In the genomic region with DNA sequence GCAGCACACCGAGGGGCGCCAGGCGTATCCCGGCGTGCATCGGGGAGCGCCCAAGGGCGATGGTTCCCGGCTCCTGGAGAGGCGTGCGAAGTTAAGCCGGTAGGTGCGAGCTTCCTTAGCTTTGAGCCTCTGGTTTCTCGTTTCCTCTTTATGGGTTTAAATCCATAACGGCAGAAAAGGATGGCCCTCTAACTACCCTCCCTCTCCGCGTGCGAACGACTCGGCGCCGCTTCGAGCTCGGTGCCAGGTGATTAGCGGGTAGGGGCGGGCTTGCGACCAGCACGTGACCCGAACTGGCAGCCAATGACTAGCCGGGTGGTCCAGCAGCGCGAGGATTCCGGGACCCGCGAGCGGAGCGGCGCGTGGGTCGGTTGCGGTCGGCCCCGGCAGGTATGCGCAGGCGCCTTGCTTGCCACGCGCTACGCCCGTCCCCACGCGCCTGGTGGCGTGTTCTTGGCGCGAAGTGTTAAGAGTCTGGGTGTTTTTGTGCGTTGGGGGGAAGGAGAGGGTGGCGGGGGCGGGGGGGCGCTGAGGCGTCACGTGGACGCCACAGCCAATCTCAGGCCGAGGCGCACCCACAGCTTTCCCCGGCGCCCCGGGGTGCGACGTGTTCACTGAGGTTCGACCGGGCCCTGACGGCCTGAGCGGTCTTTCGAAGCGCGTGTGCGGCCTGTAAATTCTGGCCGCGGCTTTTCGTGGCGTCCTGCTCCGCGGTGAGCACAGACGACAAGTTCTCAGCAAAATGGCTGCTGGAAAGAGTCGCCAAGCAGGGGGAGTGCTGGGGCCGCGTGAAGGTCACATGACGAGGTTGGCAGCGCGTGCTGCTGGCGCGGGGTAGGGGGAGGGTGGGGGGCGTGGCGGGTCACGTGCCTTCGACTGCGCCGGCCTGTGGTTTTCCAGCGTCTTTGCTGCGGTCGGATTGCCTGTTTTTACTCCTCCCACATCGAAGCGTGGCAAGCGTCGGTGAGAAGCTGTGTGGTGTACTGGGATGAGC, we compare ENCODE assay signal across 1 cellular context.
TF ChIP-seq lines count a peak whose summit lies in the region.

No MANE protein-coding gene starts in this region.

TF ChIP-seq in HepG2, 621 proteins besides CTCF, POLR2A, EP300 and RAD21 (continued from another document and continues in another):
- TF ChIP-seq, protein P1, sequence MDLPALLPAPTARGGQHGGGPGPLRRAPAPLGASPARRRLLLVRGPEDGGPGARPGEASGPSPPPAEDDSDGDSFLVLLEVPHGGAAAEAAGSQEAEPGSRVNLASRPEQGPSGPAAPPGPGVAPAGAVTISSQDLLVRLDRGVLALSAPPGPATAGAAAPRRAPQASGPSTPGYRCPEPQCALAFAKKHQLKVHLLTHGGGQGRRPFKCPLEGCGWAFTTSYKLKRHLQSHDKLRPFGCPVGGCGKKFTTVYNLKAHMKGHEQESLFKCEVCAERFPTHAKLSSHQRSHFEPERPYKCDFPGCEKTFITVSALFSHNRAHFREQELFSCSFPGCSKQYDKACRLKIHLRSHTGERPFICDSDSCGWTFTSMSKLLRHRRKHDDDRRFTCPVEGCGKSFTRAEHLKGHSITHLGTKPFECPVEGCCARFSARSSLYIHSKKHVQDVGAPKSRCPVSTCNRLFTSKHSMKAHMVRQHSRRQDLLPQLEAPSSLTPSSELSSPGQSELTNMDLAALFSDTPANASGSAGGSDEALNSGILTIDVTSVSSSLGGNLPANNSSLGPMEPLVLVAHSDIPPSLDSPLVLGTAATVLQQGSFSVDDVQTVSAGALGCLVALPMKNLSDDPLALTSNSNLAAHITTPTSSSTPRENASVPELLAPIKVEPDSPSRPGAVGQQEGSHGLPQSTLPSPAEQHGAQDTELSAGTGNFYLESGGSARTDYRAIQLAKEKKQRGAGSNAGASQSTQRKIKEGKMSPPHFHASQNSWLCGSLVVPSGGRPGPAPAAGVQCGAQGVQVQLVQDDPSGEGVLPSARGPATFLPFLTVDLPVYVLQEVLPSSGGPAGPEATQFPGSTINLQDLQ (CRISPR knock-in tag; IDR thresholded peaks at IDR 0.05) = peak; percentile 93
- TF ChIP-seq ZFX (CRISPR knock-in tag; IDR thresholded peaks at IDR 0.05; ENCODE audit: low read depth) (peak; percentile 91), NR2C2 (CRISPR knock-in tag; IDR thresholded peaks at IDR 0.05; ENCODE audit: borderline replicate concordance) (peak; percentile 71), ZFP41 (CRISPR knock-in tag; IDR thresholded peaks at IDR 0.05; ENCODE audit: borderline replicate concordance) (peak; percentile 98), SOX13 (IDR thresholded peaks at IDR 0.05) (no peak; the same call in 1 of the 2 replicates), SOX13 (CRISPR knock-in tag; conservative IDR thresholded peaks at IDR 0.05 in 1 of 2, IDR thresholded peaks at IDR 0.05 in 1 of 2) (peak in 1 of 2 experiments; percentile 53; a peak in 2 of 4 replicates), ZNF570 (CRISPR knock-in tag; IDR thresholded peaks at IDR 0.05; ENCODE audit: borderline replicate concordance) (no peak; the same call in none of the 2 replicates), ONECUT2 (CRISPR knock-in tag; IDR thresholded peaks at IDR 0.05) (peak; percentile 63), ZNF749 (CRISPR knock-in tag; IDR thresholded peaks at IDR 0.05; ENCODE audit: borderline replicate concordance) (peak; percentile 93; the same call in 1 of the 2 replicates), ZNF776 (CRISPR knock-in tag; IDR thresholded peaks at IDR 0.05) (peak; percentile 99), NKX3-1 (CRISPR knock-in tag; IDR thresholded peaks at IDR 0.05) (peak; percentile 96), GATAD2A (CRISPR knock-in tag; IDR thresholded peaks at IDR 0.05) (peak; percentile 77), HNF1A (IDR thresholded peaks at IDR 0.05; ENCODE audit: low read depth) (no peak), HNF1A (CRISPR knock-in tag; IDR thresholded peaks at IDR 0.05; ENCODE audit: borderline replicate concordance) (peak; percentile 65), ZIK1 (CRISPR knock-in tag; IDR thresholded peaks at IDR 0.05; ENCODE audit: borderline replicate concordance, low read depth) (peak; percentile 97), ZFAT (CRISPR knock-in tag; conservative IDR thresholded peaks at IDR 0.05) (peak; percentile 44; the same call in 1 of the 2 replicates), NCOA2 (CRISPR knock-in tag; IDR thresholded peaks at IDR 0.05) (peak; percentile 62), ZNF83 (CRISPR knock-in tag; IDR thresholded peaks at IDR 0.05; ENCODE audit: borderline replicate concordance) (peak; percentile 96; the same call in 1 of the 2 replicates), ZSCAN31 (CRISPR knock-in tag; IDR thresholded peaks at IDR 0.05; ENCODE audit: low read depth) (peak; percentile 99), MIER3 (CRISPR knock-in tag; IDR thresholded peaks at IDR 0.05; ENCODE audit: borderline replicate concordance) (peak; percentile 51; the same call in 1 of the 2 replicates), DR1 (CRISPR knock-in tag; IDR thresholded peaks at IDR 0.05) (peak; percentile 91), IKZF5 (CRISPR knock-in tag; IDR thresholded peaks at IDR 0.05) (peak; percentile 97), SIN3B (IDR thresholded peaks at IDR 0.05; ENCODE audit: low read length) (no peak), ZNF12 (CRISPR knock-in tag; IDR thresholded peaks at IDR 0.05) (peak; percentile 83), MXD3 (CRISPR knock-in tag; IDR thresholded peaks at IDR 0.05) (peak; percentile 96), ZNF781 (CRISPR knock-in tag; IDR thresholded peaks at IDR 0.05; ENCODE audit: borderline replicate concordance, not compliant biosample characterization) (peak; percentile 99), ZNF790 (CRISPR knock-in tag; IDR thresholded peaks at IDR 0.05; ENCODE audit: borderline replicate concordance) (peak; percentile 97; the same call in 1 of the 2 replicates), SIN3A (IDR thresholded peaks at IDR 0.05; ENCODE audit: borderline replicate concordance, low read depth, low read length) (0 out of 2 replicates have a peak, but pooled peaks have one; percentile 38), ZNF441 (CRISPR knock-in tag; IDR thresholded peaks at IDR 0.05; ENCODE audit: borderline replicate concordance) (peak; percentile 88; the same call in 1 of the 2 replicates), ZNF766 (CRISPR knock-in tag; IDR thresholded peaks at IDR 0.05; ENCODE audit: borderline replicate concordance) (peak; percentile 98), FOXA1 (IDR thresholded peaks at IDR 0.05) (no peak), FOXA1 (CRISPR knock-in tag; IDR thresholded peaks at IDR 0.05) (no peak), POGK (CRISPR knock-in tag; conservative IDR thresholded peaks at IDR 0.05) (peak; percentile 93)
- TF ChIP-seq, protein P2, sequence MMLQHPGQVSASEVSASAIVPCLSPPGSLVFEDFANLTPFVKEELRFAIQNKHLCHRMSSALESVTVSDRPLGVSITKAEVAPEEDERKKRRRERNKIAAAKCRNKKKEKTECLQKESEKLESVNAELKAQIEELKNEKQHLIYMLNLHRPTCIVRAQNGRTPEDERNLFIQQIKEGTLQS (CRISPR knock-in tag; IDR thresholded peaks at IDR 0.05) = peak; percentile 29; the same call in 1 of the 2 replicates
- TF ChIP-seq, protein P3, sequence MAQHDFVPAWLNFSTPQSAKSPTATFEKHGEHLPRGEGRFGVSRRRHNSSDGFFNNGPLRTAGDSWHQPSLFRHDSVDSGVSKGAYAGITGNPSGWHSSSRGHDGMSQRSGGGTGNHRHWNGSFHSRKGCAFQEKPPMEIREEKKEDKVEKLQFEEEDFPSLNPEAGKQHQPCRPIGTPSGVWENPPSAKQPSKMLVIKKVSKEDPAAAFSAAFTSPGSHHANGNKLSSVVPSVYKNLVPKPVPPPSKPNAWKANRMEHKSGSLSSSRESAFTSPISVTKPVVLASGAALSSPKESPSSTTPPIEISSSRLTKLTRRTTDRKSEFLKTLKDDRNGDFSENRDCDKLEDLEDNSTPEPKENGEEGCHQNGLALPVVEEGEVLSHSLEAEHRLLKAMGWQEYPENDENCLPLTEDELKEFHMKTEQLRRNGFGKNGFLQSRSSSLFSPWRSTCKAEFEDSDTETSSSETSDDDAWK (CRISPR knock-in tag; IDR thresholded peaks at IDR 0.05) = no peak
- TF ChIP-seq, protein P4, sequence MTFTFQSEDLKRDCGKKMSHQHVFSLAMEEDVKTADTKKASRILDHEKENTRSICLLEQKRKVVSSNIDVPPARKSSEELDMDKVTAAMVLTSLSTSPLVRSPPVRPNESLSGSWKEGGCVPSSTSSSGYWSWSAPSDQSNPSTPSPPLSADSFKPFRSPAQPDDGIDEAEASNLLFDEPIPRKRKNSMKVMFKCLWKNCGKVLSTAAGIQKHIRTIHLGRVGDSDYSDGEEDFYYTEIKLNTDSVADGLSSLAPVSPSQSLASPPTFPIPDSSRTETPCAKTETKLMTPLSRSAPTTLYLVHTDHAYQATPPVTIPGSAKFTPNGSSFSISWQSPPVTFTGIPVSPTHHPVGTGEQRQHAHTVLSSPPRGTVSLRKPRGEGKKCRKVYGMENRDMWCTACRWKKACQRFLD (CRISPR knock-in tag; IDR thresholded peaks at IDR 0.05; ENCODE audit: borderline replicate concordance) = peak; percentile 99; the same call in 1 of the 2 replicates
- TF ChIP-seq, protein P5, sequence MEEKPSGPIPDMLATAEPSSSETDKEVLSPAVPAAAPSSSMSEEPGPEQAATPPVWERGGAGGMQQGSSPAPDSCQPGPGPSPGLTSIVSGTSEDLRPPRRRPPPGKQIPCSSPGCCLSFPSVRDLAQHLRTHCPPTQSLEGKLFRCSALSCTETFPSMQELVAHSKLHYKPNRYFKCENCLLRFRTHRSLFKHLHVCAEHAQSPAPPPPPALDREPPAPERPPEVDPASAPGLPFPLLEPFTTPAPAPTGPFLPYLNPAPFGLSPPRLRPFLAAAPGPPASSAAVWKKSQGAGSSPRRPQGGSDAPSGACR (CRISPR knock-in tag; IDR thresholded peaks at IDR 0.05) = peak; percentile 89; the same call in 1 of the 2 replicates
- TF ChIP-seq, protein P6, sequence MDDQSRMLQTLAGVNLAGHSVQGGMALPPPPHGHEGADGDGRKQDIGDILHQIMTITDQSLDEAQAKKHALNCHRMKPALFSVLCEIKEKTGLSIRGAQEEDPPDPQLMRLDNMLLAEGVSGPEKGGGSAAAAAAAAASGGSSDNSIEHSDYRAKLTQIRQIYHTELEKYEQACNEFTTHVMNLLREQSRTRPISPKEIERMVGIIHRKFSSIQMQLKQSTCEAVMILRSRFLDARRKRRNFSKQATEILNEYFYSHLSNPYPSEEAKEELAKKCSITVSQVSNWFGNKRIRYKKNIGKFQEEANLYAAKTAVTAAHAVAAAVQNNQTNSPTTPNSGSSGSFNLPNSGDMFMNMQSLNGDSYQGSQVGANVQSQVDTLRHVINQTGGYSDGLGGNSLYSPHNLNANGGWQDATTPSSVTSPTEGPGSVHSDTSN (CRISPR knock-in tag; IDR thresholded peaks at IDR 0.05; ENCODE audit: borderline replicate concordance) = peak; percentile 87
- TF ChIP-seq, protein P7, sequence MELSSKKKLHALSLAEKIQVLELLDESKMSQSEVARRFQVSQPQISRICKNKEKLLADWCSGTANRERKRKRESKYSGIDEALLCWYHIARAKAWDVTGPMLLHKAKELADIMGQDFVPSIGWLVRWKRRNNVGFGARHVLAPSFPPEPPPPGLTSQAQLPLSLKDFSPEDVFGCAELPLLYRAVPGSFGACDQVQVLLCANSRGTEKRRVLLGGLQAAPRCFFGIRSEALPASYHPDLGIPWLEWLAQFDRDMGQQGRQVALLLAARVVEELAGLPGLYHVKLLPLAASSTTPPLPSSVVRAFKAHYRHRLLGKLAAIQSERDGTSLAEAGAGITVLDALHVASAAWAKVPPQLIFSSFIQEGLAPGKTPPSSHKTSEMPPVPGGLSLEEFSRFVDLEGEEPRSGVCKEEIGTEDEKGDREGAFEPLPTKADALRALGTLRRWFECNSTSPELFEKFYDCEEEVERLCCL (CRISPR knock-in tag; IDR thresholded peaks at IDR 0.05; ENCODE audit: borderline replicate concordance) = peak; percentile 98
